24 cellular contexts compared by ENCODE assay signal in genomic region chr6:170139531-170139930, GRCh38.
DNase-seq lines count a peak whose midpoint lies in the region; ATAC-seq, FAIRE-seq and TF ChIP-seq lines count a peak whose summit lies in the region.
"Had no signal": no experiment of that assay in that cellular context is flagged by ENCODE, and none has a peak within 500 bp of the region (broad histone marks: within the 10 kb centered on the region; RNA-seq: fewer than 3 reads in every experiment).

No MANE protein-coding gene starts in this region.

- DNase-seq in activated CD4-positive, CD25-positive, alpha-beta regulatory T cell treated with anti-CD3 and anti-CD28 coated beads, Interleukin-2, amount 50 U/mL, for 72 hours: peak; percentile 13
- peak in 2 of 3 donors; percentile 40 to 41 for DNase-seq in right lobe of liver
- no peak for DNase-seq in HepG2 (ENCODE audit: low spot score)
- DNase-seq in trophoblast cell: no peak
- peak; percentile 16 to 49 for DNase-seq in aorta
- DNase-seq in hepatocyte (ENCODE audit: low spot score): no peak
- no peak for DNase-seq in globus pallidus (ENCODE audit: low spot score)
- DNase-seq: activated CD4-positive, CD25-positive, alpha-beta regulatory T cell; activated naive CD8-positive, alpha-beta T cell treated with anti-CD3 and anti-CD28 coated beads, Interleukin-2, amount 50 U/mL, for 24 hours; activated T-cell treated with anti-CD3 and anti-CD28 coated beads, Interleukin-2, amount 50 U/mL, for 4 hours; Calu3; left ventricle myocardium inferior; midbrain; naive thymus-derived CD4-positive, alpha-beta T cell; NCI-H1417 treated with DMSO at 0.1 percent for 48 hours; NCI-H748 treated with DMSO at 0.1 percent for 48 hours; stimulated activated CD4-positive, alpha-beta T cell treated with anti-CD3 and anti-CD28 coated beads, Interleukin-4, amount 100 ng/mL, for 24 hours; substantia nigra had no signal

- TF ChIP-seq CTCF in right lobe of liver (IDR thresholded peaks at IDR 0.05) (no peak), HepG2 (CRISPR knock-in tag; IDR thresholded peaks at IDR 0.05) (no peak), hepatocyte (IDR thresholded peaks at IDR 0.05; ENCODE audit: poor library complexity) (no peak)

- in situ Hi-C loops in HepG2 (cut with HindIII; ENCODE audit: extremely low pct_ligation_motif_present, low pct_unique_long_range_greater_than_20kb): no loop called here

- TF ChIP-seq EP300 in HepG2 (IDR thresholded peaks at IDR 0.05; ENCODE audit: low read depth in 2 of 2, low read length in 2 of 2) (no peak), HepG2 (CRISPR knock-in tag; IDR thresholded peaks at IDR 0.05; ENCODE audit: borderline replicate concordance) (no peak)

- TF ChIP-seq RAD21 in HepG2 (CRISPR knock-in tag; IDR thresholded peaks at IDR 0.05): no peak

- CTCF ChIA-PET in HepG2 (lab: Yijun Ruan, JAX; ENCODE audit: low intra/inter-chr PET ratio, low total read pairs): no interaction called here

- H4K91ac ChIP-seq in trophoblast cell (ENCODE audit: low read depth, low read length): no peak overlapping the region

- H4K20me1 ChIP-seq in HepG2 (ENCODE audit: insufficient read depth, low read length) (no peaks in the 10 kb centered on the region), hepatocyte (ENCODE audit: insufficient read depth, poor library complexity, severe bottlenecking) (no peaks in the 10 kb centered on the region)

- H3K4me1 ChIP-seq in right lobe of liver: no peaks in the 10 kb centered on the region
- H3K4me1 ChIP-seq in HepG2 (ENCODE audit: insufficient read depth, low read length): no peaks in the 10 kb centered on the region
- H3K4me1 ChIP-seq in trophoblast cell (ENCODE audit: control insufficient read depth in 1 of 2, insufficient read depth in 2 of 2, low read length in 2 of 2): peaks cover 4 to 16% of the 10 kb centered on the region in 2 experiments
- H3K4me1 ChIP-seq in aorta (ENCODE audit: control insufficient read depth in 1 of 2, insufficient read depth in 2 of 2, low read length in 2 of 2): no peaks in the 10 kb centered on the region
- H3K4me1 ChIP-seq in hepatocyte (ENCODE audit: insufficient read depth): no peaks in the 10 kb centered on the region
- H3K4me1 ChIP-seq: pancreas had no signal

- H3K9me3 ChIP-seq in right lobe of liver (no peaks in the 10 kb centered on the region), HepG2 (ENCODE audit: low read length) (no peaks in the 10 kb centered on the region), trophoblast cell (ENCODE audit: insufficient read depth, low read depth, low read length) (peaks cover 37% of the 10 kb centered on the region), aorta (ENCODE audit: control insufficient read depth, low read length) (no peaks in the 10 kb centered on the region), hepatocyte (ENCODE audit: low read depth) (no peaks in the 10 kb centered on the region)
- H3K9me3 ChIP-seq: pancreas had no signal

- no peak for ATAC-seq in activated CD4-positive, CD25-positive, alpha-beta regulatory T cell treated with anti-CD3 and anti-CD28 coated beads, Interleukin-2, amount 50 U/mL, for 24 hours
- ATAC-seq in right lobe of liver (no peak), HepG2 (no peak), aorta (ENCODE audit: low FRiP score) (no peak)
- ATAC-seq: activated naive CD8-positive, alpha-beta T cell treated with anti-CD3 and anti-CD28 coated beads, Interleukin-2, amount 50 U/mL, for 24 hours; activated T-cell treated with anti-CD3 and anti-CD28 coated beads, Interleukin-2, amount 50 U/mL, for 4 hours; naive thymus-derived CD4-positive, alpha-beta T cell; pancreas; stimulated activated effector memory CD8-positive, alpha-beta T cell treated with anti-CD3 and anti-CD28 coated beads, Interleukin-12 subunit alpha, Interleukin-12 subunit beta, amount 100 ng/mL, for 72 hours had no signal

- no TSS peak for BruUV-seq in HepG2 (replicated peaks; lab: Mats Ljungman, UMichigan)

- no peak overlapping the region for H3K9ac ChIP-seq in HepG2 (ENCODE audit: insufficient read depth, low read depth, low read length)
- H3K9ac ChIP-seq in trophoblast cell (ENCODE audit: low read length): no peak overlapping the region
- H3K9ac ChIP-seq: KMS-11 had no signal

- no peaks in the 10 kb centered on the region for H3K79me1 ChIP-seq in trophoblast cell (ENCODE audit: low read length)

- no peak overlapping the region for H3K18ac ChIP-seq in trophoblast cell (ENCODE audit: low read length)

- 85% methylated on average over 7 of the region's 22 CpGs for WGBS in right lobe of liver (ENCODE audit: insufficient coverage, low coverage, low lambda C conversion rate, missing lambda C conversion rate)
- 55% methylated on average over 19 of the region's 22 CpGs for WGBS in HepG2 (ENCODE audit: low lambda C conversion rate)
- no CpG with 5 or more reads among the region's 22 CpGs for WGBS in trophoblast cell (ENCODE audit: extremely low coverage, insufficient coverage, insufficient read length)
- 91 to 95% methylated on average over 22 of the region's 22 CpGs for WGBS in aorta, 2 donors
- WGBS in hepatocyte (ENCODE audit: low lambda C conversion rate, missing lambda C conversion rate): 95% methylated on average over 22 of the region's 22 CpGs

- H3K27ac ChIP-seq in right lobe of liver: no peak overlapping the region
- H3K27ac ChIP-seq in HepG2 (ENCODE audit: extremely low read length, insufficient read depth, low read length): no peak overlapping the region
- no peak overlapping the region for H3K27ac ChIP-seq in trophoblast cell (ENCODE audit: low read depth, low read length)
- H3K27ac ChIP-seq in aorta (ENCODE audit: low read depth in 1 of 2, low read length in 2 of 2): no peak overlapping the region
- H3K27ac ChIP-seq in hepatocyte: no peak overlapping the region
- H3K27ac ChIP-seq: 22Rv1, KMS-11, left ventricle myocardium inferior, pancreas had no signal

- H2BK5ac ChIP-seq in trophoblast cell (ENCODE audit: low read depth, low read length, poor library complexity): no peak overlapping the region

- H2BK12ac ChIP-seq in trophoblast cell (ENCODE audit: low read length): no peak overlapping the region

- H2BK120ac ChIP-seq in trophoblast cell (ENCODE audit: insufficient read depth, low read length, poor library complexity): no peak overlapping the region

- TF ChIP-seq POLR2A in right lobe of liver (IDR thresholded peaks at IDR 0.05) (no peak), HepG2 (IDR thresholded peaks at IDR 0.05; ENCODE audit: insufficient read depth in 1 of 2, low read depth in 2 of 2, low read length in 2 of 2) (no peak)

- no peaks in the 10 kb centered on the region for H3K9me2 ChIP-seq in hepatocyte (replicated peaks; ENCODE audit: insufficient read depth)

- intact Hi-C loops in right lobe of liver (cut with DNase I): no loop called here
- intact Hi-C loops in HepG2 (cut with micrococcal nuclease; ENCODE audit: unreplicated experiment): no loop called here
- intact Hi-C loops in aorta (cut with DNase I): no loop called here

- no peak for FAIRE-seq in HepG2 (lab: Jason Lieb, UNC)
- FAIRE-seq: GM18507, pancreas had no signal

- H3K36me3 ChIP-seq in right lobe of liver: no peaks in the 10 kb centered on the region
- no peaks in the 10 kb centered on the region for H3K36me3 ChIP-seq in HepG2 (replicated peaks in 1 of 2; ENCODE audit: control insufficient read depth in 1 of 2, insufficient read depth in 2 of 2, low read length in 2 of 2)
- no peaks in the 10 kb centered on the region for H3K36me3 ChIP-seq in trophoblast cell (ENCODE audit: control insufficient read depth in 1 of 2, insufficient read depth in 2 of 2, low read length in 2 of 2)
- no peaks in the 10 kb centered on the region for H3K36me3 ChIP-seq in aorta (ENCODE audit: control insufficient read depth in 1 of 2, insufficient read depth in 2 of 2, low read length in 1 of 2)
- H3K36me3 ChIP-seq in hepatocyte (replicated peaks; ENCODE audit: insufficient read depth, low read depth): no peaks in the 10 kb centered on the region
- H3K36me3 ChIP-seq: left ventricle myocardium inferior, pancreas had no signal

- H3K4me2 ChIP-seq in HepG2 (ENCODE audit: low read depth, low read length): no peak overlapping the region
- H3K4me2 ChIP-seq in trophoblast cell (ENCODE audit: low read length): no peak overlapping the region
- H3K4me2 ChIP-seq in hepatocyte: no peak overlapping the region
- H3K4me2 ChIP-seq: KMS-11 had no signal

- H4K8ac ChIP-seq in trophoblast cell (ENCODE audit: low read depth, low read length): no peak overlapping the region

- H3K27me3 ChIP-seq in right lobe of liver: no peaks in the 10 kb centered on the region
- H3K27me3 ChIP-seq in HepG2 (ENCODE audit: control insufficient read depth in 1 of 2, insufficient read depth in 2 of 2, low read length in 2 of 2): peaks cover 0 to 22% of the 10 kb centered on the region in 2 experiments; a peak in 2 of 5 replicates
- no peaks in the 10 kb centered on the region for H3K27me3 ChIP-seq in trophoblast cell (ENCODE audit: insufficient read depth, low read length)
- H3K27me3 ChIP-seq in aorta (ENCODE audit: control insufficient read depth in 1 of 2, insufficient read depth in 2 of 2, low read length in 1 of 2): no peaks in the 10 kb centered on the region
- no peaks in the 10 kb centered on the region for H3K27me3 ChIP-seq in hepatocyte
- H3K27me3 ChIP-seq: pancreas had no signal

- no peak overlapping the region for H3K14ac ChIP-seq in trophoblast cell (ENCODE audit: low read length)

- POLR2A ChIA-PET in HepG2 (lab: Yijun Ruan, JAX): no interaction called here

- no peak overlapping the region for H2AFZ ChIP-seq in HepG2 (ENCODE audit: low read length)
- H2AFZ ChIP-seq in trophoblast cell (ENCODE audit: insufficient read depth, low read length, poor library complexity): no peak overlapping the region
- H2AFZ ChIP-seq in hepatocyte: no peak overlapping the region

- H2AK5ac ChIP-seq in trophoblast cell (ENCODE audit: low read length): no peak overlapping the region

- H3K23ac ChIP-seq in trophoblast cell (ENCODE audit: low read length): no peak overlapping the region

- H3K4me3 ChIP-seq in right lobe of liver: no peak overlapping the region
- no peak overlapping the region for H3K4me3 ChIP-seq in HepG2 (replicated peaks in 1 of 3; ENCODE audit: insufficient read depth in 1 of 3, low read depth in 2 of 3, low read length in 3 of 3)
- peak overlapping the region; percentile 6 for H3K4me3 ChIP-seq in trophoblast cell (ENCODE audit: low read depth, low read length)
- H3K4me3 ChIP-seq in aorta (ENCODE audit: low read length in 2 of 2): no peak overlapping the region
- no peak overlapping the region for H3K4me3 ChIP-seq in hepatocyte
- H3K4me3 ChIP-seq: left ventricle myocardium inferior, pancreas had no signal

- no peak overlapping the region for H3K4ac ChIP-seq in trophoblast cell (ENCODE audit: low read depth, low read length)

- no peak overlapping the region for H4K12ac ChIP-seq in trophoblast cell (ENCODE audit: low read depth, low read length)

- no peaks in the 10 kb centered on the region for H3K79me2 ChIP-seq in HepG2 (ENCODE audit: insufficient read depth, low read length)
- no peaks in the 10 kb centered on the region for H3K79me2 ChIP-seq in trophoblast cell (ENCODE audit: control insufficient read depth, insufficient read depth, low read length, poor library complexity)
- H3K79me2 ChIP-seq in hepatocyte: no peaks in the 10 kb centered on the region

TF ChIP-seq in HepG2, 621 proteins besides CTCF, POLR2A, EP300 and RAD21 (continues in another document):
- TF ChIP-seq CENPX (CRISPR knock-in tag; IDR thresholded peaks at IDR 0.05) (no peak), ZNF225 (CRISPR knock-in tag; IDR thresholded peaks at IDR 0.05) (no peak), ZSCAN9 (CRISPR knock-in tag; IDR thresholded peaks at IDR 0.05; ENCODE audit: borderline replicate concordance) (no peak)

Comparison
In these comparisons a context has a peak if more than half of its experiments do, and no peak if none do; other contexts are left out.
1. DNase-seq: peak in activated CD4-positive, CD25-positive, alpha-beta regulatory T cell treated with anti-CD3 and anti-CD28 coated beads, Interleukin-2, amount 50 U/mL, for 72 hours (single experiment), right lobe of liver (2 of 3) and aorta (2 of 2); none in HepG2 (single experiment), trophoblast cell (0 of 2), hepatocyte (single experiment) and globus pallidus (single experiment).